ENCODE assay signal across 13 cellular contexts in the genomic region with DNA sequence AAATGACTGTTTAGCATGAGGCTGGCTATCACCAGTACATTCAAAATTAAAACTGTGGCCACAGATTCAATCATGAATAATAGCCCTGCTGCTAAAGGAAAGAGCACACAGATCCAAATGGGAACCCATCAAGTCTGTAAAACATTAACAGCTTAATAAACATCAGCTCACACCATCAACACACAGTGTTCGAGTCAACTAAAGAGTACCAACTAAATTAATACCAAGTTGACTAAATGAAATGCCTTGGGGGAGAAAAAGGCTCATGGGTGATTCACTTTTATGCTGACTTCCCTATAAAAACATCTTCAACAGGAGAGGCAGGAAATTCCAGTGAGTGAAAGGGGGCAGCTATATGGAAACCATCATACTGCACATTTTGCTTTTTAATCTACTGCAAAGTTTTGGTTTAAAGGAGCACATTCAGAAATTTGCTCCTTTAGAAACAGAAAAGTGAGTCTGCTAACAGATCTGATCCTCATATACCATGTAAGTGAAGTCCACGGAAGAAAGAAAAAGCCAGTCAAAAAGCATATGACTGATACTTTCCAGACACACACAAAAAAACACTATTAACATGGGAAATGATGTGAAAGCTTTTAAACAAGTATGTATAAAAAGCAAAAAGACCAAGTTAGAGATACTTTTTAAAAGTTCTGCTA. TPM values are rescaled to one million over a fixed set of nuclear protein-coding genes. Genes with fewer than 3 reads are reported as not detected.
DNase-seq lines count a peak whose midpoint lies in the region; ATAC-seq, FAIRE-seq and TF ChIP-seq lines count a peak whose summit lies in the region.
"Had no signal": no experiment of that assay in that cellular context is flagged by ENCODE, and none has a peak within 500 bp of the region (broad histone marks: within the 10 kb centered on the region; RNA-seq: fewer than 3 reads in every experiment).

No MANE protein-coding gene starts in this region.

- no peak overlapping the region for H3K23ac ChIP-seq in IMR-90 (ENCODE audit: low read depth, low read length)

- H3K79me2 ChIP-seq in mammary epithelial cell (ENCODE audit: insufficient read depth, low read length): peaks cover 94% of the 10 kb centered on the region

- TF ChIP-seq POLR2A in A549 (IDR thresholded peaks at IDR 0.05; ENCODE audit: low read length): no peak
- no peak for TF ChIP-seq POLR2A in IMR-90 (IDR thresholded peaks at IDR 0.05; ENCODE audit: low read depth, low read length)

- H2BK5ac ChIP-seq in IMR-90 (ENCODE audit: low read depth, low read length, poor library complexity, severe bottlenecking): no peak overlapping the region

- no peaks in the 10 kb centered on the region for H3K36me3 ChIP-seq in IMR-90 (ENCODE audit: control insufficient read depth, insufficient read depth, low read length)
- no peaks in the 10 kb centered on the region for H3K36me3 ChIP-seq in mammary epithelial cell (ENCODE audit: insufficient read depth, low read length)

- in situ Hi-C loops in IMR-90 (cut with MboI; ENCODE audit: low sequenced_read_pairs): no loop called here
- in situ Hi-C loops in mammary epithelial cell (cut with MboI; ENCODE audit: low sequenced_read_pairs in 2 of 2): no loop called here

- H4K20me1 ChIP-seq in IMR-90 (ENCODE audit: insufficient read depth, low read length) (no peaks in the 10 kb centered on the region), mammary epithelial cell (ENCODE audit: insufficient read depth, low read length) (no peaks in the 10 kb centered on the region)

- no peak overlapping the region for H2AK5ac ChIP-seq in IMR-90 (ENCODE audit: low read depth, low read length)

- no peak overlapping the region; the same call in 1 of the 2 replicates for H4K5ac ChIP-seq in IMR-90 (ENCODE audit: low read depth, low read length)

- H3K4me3 ChIP-seq in A549 (peak overlapping the region; percentile 17; the same call in 1 of the 3 replicates), IMR-90 (ENCODE audit: insufficient read depth, low read depth, low read length) (no peak overlapping the region), mammary epithelial cell (replicated peaks in 1 of 3; ENCODE audit: insufficient read depth in 1 of 3, low read depth in 2 of 3, low read length in 3 of 3) (peak overlapping the region in 1 of 3 experiments; percentile 10), dorsolateral prefrontal cortex (no peak overlapping the region)

- 0 out of 2 replicates have a peak overlapping the region, but pooled peaks have one; percentile 20 for H2BK120ac ChIP-seq in IMR-90 (ENCODE audit: low read depth, low read length)

- FAIRE-seq in A549 (lab: Jason Lieb, UNC): peak; percentile 80

- H3K9me1 ChIP-seq in IMR-90 (ENCODE audit: insufficient read depth, low read length): no peaks in the 10 kb centered on the region; the same call in 1 of the 2 replicates

- ATAC-seq in A549: peak; percentile 52 to 66; a peak in 4 of 6 replicates
- ATAC-seq in IMR-90 (ENCODE audit: low read depth): peak; percentile 87
- no peak for ATAC-seq in HG03354 (IDR thresholded peaks at IDR 0.05; ENCODE audit: poor library complexity, severe bottlenecking, unreplicated experiment)
- ATAC-seq: HCT116; natural killer cell treated with Interleukin-12 subunit alpha and Interleukin-12 subunit beta and Interleukin-15 and Interleukin-18, amount 100 ng/mL, for 72 hours; stimulated activated naive CD8-positive, alpha-beta T cell treated with anti-CD3 and anti-CD28 coated beads, Interleukin-15, Interleukin-2, amounts not matched to agents 100 U/mL and 50 U/mL, for 24 hours had no signal

- H3K4me1 ChIP-seq in A549 (peaks cover 100% of the 10 kb centered on the region), IMR-90 (ENCODE audit: control insufficient read depth, insufficient read depth, low read length) (peaks cover 3% of the 10 kb centered on the region; the same call in 1 of the 2 replicates), mammary epithelial cell (ENCODE audit: insufficient read depth, low read length) (peaks cover 45% of the 10 kb centered on the region)

- WGBS in A549 (ENCODE audit: missing lambda C conversion rate): 3% methylated on average over 2 of the region's 2 CpGs
- WGBS in IMR-90 (ENCODE audit: extremely low coverage in 2 of 2, insufficient read length in 1 of 2), 2 experiments: no CpG with 5 or more reads among the region's 2 CpGs
- whole genome bisulfite sequencing in mammary epithelial cell (ENCODE audit: low coverage, missing lambda C conversion rate): 19% methylated on average over 2 of the region's 2 CpGs

- H3K9me3 ChIP-seq in A549 (no peaks in the 10 kb centered on the region), IMR-90 (ENCODE audit: control insufficient read depth, insufficient read depth, low read length) (no peaks in the 10 kb centered on the region), mammary epithelial cell (replicated peaks; ENCODE audit: insufficient read depth, low read length) (no peaks in the 10 kb centered on the region)

- H2BK15ac ChIP-seq in IMR-90 (ENCODE audit: low read depth, low read length): no peak overlapping the region

- TF ChIP-seq RAD21 in A549 (conservative IDR thresholded peaks at IDR 0.05 in 1 of 2, IDR thresholded peaks at IDR 0.05 in 1 of 2) (0 out of 5 replicates have a peak, but pooled peaks of 1 of the 2 experiments have one; percentile 22), IMR-90 (IDR thresholded peaks at IDR 0.05; ENCODE audit: low read length) (no peak)

- peak overlapping the region in 1 of 2 experiments; percentile 38; a peak in 1 of 4 replicates for H4K8ac ChIP-seq in IMR-90 (ENCODE audit: low read depth in 2 of 2, low read length in 2 of 2)

- H3K56ac ChIP-seq in IMR-90 (ENCODE audit: extremely low read depth, insufficient read depth, low read length): 0 out of 2 replicates have a peak overlapping the region, but pooled peaks have one; percentile 29

- H3K9ac ChIP-seq in IMR-90 (ENCODE audit: low read depth, low read length): no peak overlapping the region; the same call in 1 of the 2 replicates
- H3K9ac ChIP-seq in mammary epithelial cell (ENCODE audit: insufficient read depth, low read length): peak overlapping the region; percentile 40

- no TSS peak for BruUV-seq in IMR-90 (replicated peaks; lab: Mats Ljungman, UMichigan)
- BruUV-seq in mammary epithelial cell (replicated peaks; lab: Mats Ljungman, UMichigan): TSS peak; percentile 25

- no peak for TF ChIP-seq CTCF in A549 (IDR thresholded peaks at IDR 0.05)
- TF ChIP-seq CTCF in IMR-90 (conservative IDR thresholded peaks at IDR 0.05; ENCODE audit: low read depth, low read length): no peak
- TF ChIP-seq CTCF in mammary epithelial cell (conservative IDR thresholded peaks at IDR 0.05 in 1 of 2, IDR thresholded peaks at IDR 0.05 in 1 of 2; ENCODE audit: extremely low read depth in 1 of 2, insufficient read depth in 1 of 2, low read depth in 1 of 2, low read length in 2 of 2): no peak
- TF ChIP-seq CTCF in dorsolateral prefrontal cortex (IDR thresholded peaks at IDR 0.05 in 54 of 56, conservative IDR thresholded peaks at IDR 0.05 in 2 of 56; ENCODE audit: low read depth in 1 of 56, partially characterized antibody in 56 of 56): no peak

- POLR2A ChIA-PET in A549 (lab: Yijun Ruan, JAX) (no interaction called here), IMR-90 (lab: Charles Lee; ENCODE audit: unreplicated experiment) (no interaction called here)

- H3K27ac ChIP-seq in A549: peak overlapping the region; percentile 78 to 81
- no peak overlapping the region for H3K27ac ChIP-seq in IMR-90 (ENCODE audit: insufficient read depth, low read length)
- H3K27ac ChIP-seq in mammary epithelial cell (ENCODE audit: insufficient read depth, low read depth, low read length): peak overlapping the region; percentile 76
- H3K27ac ChIP-seq in dorsolateral prefrontal cortex: no peak overlapping the region

- H3K4ac ChIP-seq in IMR-90 (ENCODE audit: low read depth, low read length): no peak overlapping the region; the same call in 1 of the 2 replicates

- dilution Hi-C loops in IMR-90 (cut with HindIII; ENCODE audit: low sequenced_read_pairs, unreplicated experiment): no loop called here
- dilution Hi-C loops in mammary epithelial cell (cut with HindIII; ENCODE audit: low sequenced_read_pairs): no loop called here

- H2AFZ ChIP-seq in IMR-90 (replicated peaks; ENCODE audit: low read length, poor library complexity): no peak overlapping the region
- no peak overlapping the region for H2AFZ ChIP-seq in mammary epithelial cell (ENCODE audit: low read depth, low read length)

- peaks cover 0 to 14% of the 10 kb centered on the region in 2 experiments; a peak in 2 of 4 replicates for H3K79me1 ChIP-seq in IMR-90 (ENCODE audit: low read depth in 1 of 2, low read length in 2 of 2)

- H2AK9ac ChIP-seq in IMR-90 (replicated peaks; ENCODE audit: low read depth, low read length, poor library complexity): no peak overlapping the region

- H3K14ac ChIP-seq in IMR-90 (replicated peaks; ENCODE audit: low read depth, low read length): no peak overlapping the region; the same call in 1 of the 2 replicates

- peak in 1 of 2 experiments; percentile 50; a peak in 1 of 5 replicates for TF ChIP-seq EP300 in A549 (IDR thresholded peaks at IDR 0.05)

- H3K4me2 ChIP-seq in A549 (peak overlapping the region; percentile 87), IMR-90 (ENCODE audit: low read depth, low read length) (peak overlapping the region; percentile 65; the same call in 1 of the 2 replicates), mammary epithelial cell (ENCODE audit: insufficient read depth, low read depth, low read length) (peak overlapping the region; percentile 73)

- H3K27me3 ChIP-seq in IMR-90 (ENCODE audit: control insufficient read depth, insufficient read depth, low read length) (no peaks in the 10 kb centered on the region), mammary epithelial cell (ENCODE audit: insufficient read depth, low read length) (no peaks in the 10 kb centered on the region), dorsolateral prefrontal cortex (no peaks in the 10 kb centered on the region)

- intact Hi-C loops in IMR-90 (cut with micrococcal nuclease) (no loop called here), mammary epithelial cell (cut with micrococcal nuclease) (loop anchor here (1.0 kb wide), 1 partner anchor 8 kb away; no protein-coding TSS in a partner anchor), dorsolateral prefrontal cortex (cut with DNase I) (no loop called here)

- peak overlapping the region; percentile 37; the same call in 1 of the 2 replicates for H3K18ac ChIP-seq in IMR-90 (ENCODE audit: low read depth, low read length)

- DNase-seq in A549 (ENCODE audit: low read depth in 1 of 2, low spot score in 1 of 2) (peak in 1 of 2 experiments; percentile 73), IMR-90 (peak; percentile 50), mammary epithelial cell (peak; percentile 79), left kidney (ENCODE audit: low read depth, low spot score) (peak; percentile 58), dorsolateral prefrontal cortex (no peak), T-helper 1 cell (no peak)
- DNase-seq in stimulated activated CD4-positive, alpha-beta T cell treated with anti-CD3 and anti-CD28 coated beads, Interleukin-1b, Interleukin-23, amount 100 ng/mL, for 48 hours: no peak
- DNase-seq: activated CD4-positive, alpha-beta T cell treated with anti-CD3 and anti-CD28 coated beads for 1 hour; stimulated activated CD4-positive, alpha-beta T cell treated with anti-CD3 and anti-CD28 coated beads, Interleukin-2, amount 100 ng/mL, for 24 hours; stimulated activated naive CD8-positive, alpha-beta T cell treated with anti-CD3 and anti-CD28 coated beads, Interleukin-15, Interleukin-2, amounts not matched to agents 100 U/mL and 50 U/mL, for 24 hours had no signal

- peak overlapping the region; percentile 67; the same call in 1 of the 2 replicates for H2BK20ac ChIP-seq in IMR-90 (ENCODE audit: low read depth, low read length)

- no peak overlapping the region for H4K91ac ChIP-seq in IMR-90 (ENCODE audit: insufficient read depth, low read depth, low read length)

- CTCF ChIA-PET in A549 (lab: Yijun Ruan, JAX) (interaction anchor here (1.1 to 1.8 kb wide), 5 partner anchors 19 to 273 kb away, joined by 3 to 6 read pairs (median 4); no protein-coding TSS in a partner anchor), IMR-90 (lab: Yijun Ruan, JAX) (interaction anchor here (0.6 to 1.6 kb wide), 3 partner anchors 9 to 170 kb away, joined by 3 to 4 read pairs (median 3); no protein-coding TSS in a partner anchor), mammary epithelial cell (lab: Charles Lee; ENCODE audit: low non-redundant PET) (no interaction called here)

RNA-seq across cellular contexts. Expression of gene LGR4, which starts 16.3 kb away (rescaled TPM):
- polyA plus RNA-seq in A549 (2011; rRNA removed) (130 and 145 TPM in 2 replicates), A549 (2017; fragmentation: RNase III; extraction: RNeasy Plus Mini Kit Qiagen cat#74134 plus additional on column Dnase treatment) (40.9 to 43.5 TPM (median 41.2 TPM) in 3 replicates), IMR-90 (2012; rRNA removed) (2.2 and 2.9 TPM in 2 replicates), mammary epithelial cell (19.3 TPM)
- 24.3 and 35.8 TPM in 2 replicates for polyA plus RNA-seq in A549 (2012; cell fraction: cytosol; rRNA removed)
- 30.6 and 51.3 TPM in 2 replicates for polyA plus RNA-seq in A549 (2012; cell fraction: nucleus; rRNA removed)
- 241 and 257 TPM in 2 replicates for polyA minus RNA-seq in A549 (2011; rRNA and poly(A)+ RNA removed)
- total RNA-seq in IMR-90 (2012; rRNA removed) (6.8 and 8.1 TPM in 2 replicates), mammary epithelial cell (10 to 100 TPM; 27.8 to 45.8 TPM), dorsolateral prefrontal cortex (10 to 100 TPM; 13.8 to 46.9 (median 27.6) TPM)
- polyA plus RNA-seq in IMR-90 (2012; cell fraction: cytosol; rRNA removed): 0.85 and 0.88 TPM in 2 replicates
- 2.3 and 9.8 TPM in 2 replicates for polyA plus RNA-seq in IMR-90 (2012; cell fraction: nucleus; rRNA removed; ENCODE audit: low replicate concordance)
- polyA minus RNA-seq in mammary epithelial cell: 93.1 TPM

RNA-seq across cellular contexts. Expression of gene LIN7C, which starts 50.3 kb away (rescaled TPM):
- polyA plus RNA-seq in A549 (2011; rRNA removed) (21.2 and 31.0 TPM in 2 replicates), A549 (2017; fragmentation: RNase III; extraction: RNeasy Plus Mini Kit Qiagen cat#74134 plus additional on column Dnase treatment) (9.0 to 10.1 TPM (median 9.7 TPM) in 3 replicates), IMR-90 (2012; rRNA removed) (7.4 and 12.2 TPM in 2 replicates), mammary epithelial cell (16.3 TPM)
- polyA plus RNA-seq in A549 (2012; cell fraction: cytosol; rRNA removed): 5.5 and 6.2 TPM in 2 replicates
- 2.4 and 6.2 TPM in 2 replicates for polyA plus RNA-seq in A549 (2012; cell fraction: nucleus; rRNA removed)
- 10.5 and 11.6 TPM in 2 replicates for polyA minus RNA-seq in A549 (2011; rRNA and poly(A)+ RNA removed)
- total RNA-seq in IMR-90 (2012; rRNA removed) (25.5 and 58.3 TPM in 2 replicates), mammary epithelial cell (10 to 100 TPM; 43.7 to 76.3 TPM), dorsolateral prefrontal cortex (10 to 100 TPM; 30.2 to 58.4 (median 45.7) TPM)
- 2.7 and 4.2 TPM in 2 replicates for polyA plus RNA-seq in IMR-90 (2012; cell fraction: cytosol; rRNA removed)
- polyA plus RNA-seq in IMR-90 (2012; cell fraction: nucleus; rRNA removed; ENCODE audit: low replicate concordance): 2.0 and 6.9 TPM in 2 replicates
- polyA minus RNA-seq in mammary epithelial cell: 20.2 TPM

Comparison
In these comparisons a context has a peak if more than half of its experiments do, and no peak if none do; other contexts are left out.
1. DNase-seq: peak in IMR-90 (single experiment), mammary epithelial cell (single experiment) and left kidney (single experiment); none in stimulated activated CD4-positive, alpha-beta T cell treated with anti-CD3 and anti-CD28 coated beads, Interleukin-1b, Interleukin-23, amount 100 ng/mL, for 48 hours (single experiment), dorsolateral prefrontal cortex (0 of 10) and T-helper 1 cell (0 of 5).
2. H3K27ac ChIP-seq: peak in A549 (2 of 2) and mammary epithelial cell (single experiment); none in IMR-90 (single experiment) and dorsolateral prefrontal cortex (0 of 59).
3. Peak in every context shown above with its lines, with median percentiles within 50 percentile points of each other: H3K4me2 ChIP-seq.